In the genomic region with DNA sequence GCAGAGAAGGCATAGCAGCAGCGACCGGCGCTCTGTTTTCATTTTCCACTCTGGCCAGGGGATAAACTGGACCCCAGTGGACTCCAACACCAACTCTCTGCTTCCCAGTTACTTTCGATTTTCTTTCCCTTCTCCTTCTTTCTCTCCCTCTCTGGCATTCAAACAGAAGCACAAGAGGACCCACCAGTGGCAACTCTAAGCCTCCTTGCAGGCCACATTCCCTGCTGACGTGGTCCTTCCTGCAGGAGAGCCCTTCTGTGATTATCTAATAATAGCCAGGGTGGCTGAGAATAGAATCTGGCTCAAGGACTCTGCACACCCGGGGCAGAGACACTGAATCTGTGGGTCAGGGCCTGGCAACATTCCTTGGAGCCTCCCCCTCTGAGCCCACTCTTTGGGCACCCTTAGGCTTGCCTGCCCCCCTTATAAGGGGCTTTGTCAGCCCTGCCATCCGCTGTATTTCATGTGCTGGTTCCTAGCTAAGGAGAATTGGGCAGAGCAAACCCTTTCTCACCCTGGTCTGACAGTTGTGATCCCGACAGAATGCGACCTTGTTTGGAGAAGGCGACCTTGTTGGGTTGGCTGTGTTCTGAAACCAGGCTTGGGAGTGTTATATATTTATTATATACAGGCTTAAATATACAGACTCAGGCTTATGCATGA, we compare ENCODE assay signal across 11 cellular contexts. TPM values are rescaled to one million over a fixed set of nuclear protein-coding genes. Genes with fewer than 3 reads are reported as not detected.
DNase-seq lines count a peak whose midpoint lies in the region; ATAC-seq and TF ChIP-seq lines count a peak whose summit lies in the region.
"Had no signal": no experiment of that assay in that cellular context is flagged by ENCODE, and none has a peak within 500 bp of the region (broad histone marks: within the 10 kb centered on the region; RNA-seq: fewer than 3 reads in every experiment).

No MANE protein-coding gene starts in this region.

- no peak for TF ChIP-seq CTCF in WERI-Rb-1 (IDR thresholded peaks at IDR 0.05; ENCODE audit: low read depth, low read length)
- TF ChIP-seq CTCF in right atrium auricular region (IDR thresholded peaks at IDR 0.05) = no peak
- no peak for TF ChIP-seq CTCF in esophagus squamous epithelium (IDR thresholded peaks at IDR 0.05)

- DNase-seq in HEK293T (ENCODE audit: extremely low spot score) (no peak), WERI-Rb-1 (no peak), right atrium auricular region (ENCODE audit: low spot score) (no peak), esophagus squamous epithelium (lab: John Stamatoyannopoulos, UW) (no peak)
- DNase-seq in stimulated activated CD4-positive, alpha-beta T cell treated with anti-CD3 and anti-CD28 coated beads, Interleukin-12 subunit alpha, Interleukin-12 subunit beta, amount 100 ng/mL, for 4 hours = no peak
- DNase-seq: brain microvascular endothelial cell, NCI-H187 had no signal

- CTCF ChIA-PET in HEK293T (lab: Yijun Ruan, JAX) = no interaction called here

- TF ChIP-seq POLR2A in esophagus squamous epithelium (IDR thresholded peaks at IDR 0.05) = no peak

- no peaks in the 10 kb centered on the region for H3K9me3 ChIP-seq in WERI-Rb-1 (ENCODE audit: severe bottlenecking)
- no peaks in the 10 kb centered on the region for H3K9me3 ChIP-seq in right atrium auricular region
- no peaks in the 10 kb centered on the region for H3K9me3 ChIP-seq in skeletal muscle tissue (ENCODE audit: control insufficient read depth in 3 of 3, low read length in 3 of 3)
- H3K9me3 ChIP-seq in esophagus squamous epithelium = no peaks in the 10 kb centered on the region

- 52 to 66% methylated on average over 9 to 10 of the region's 10 CpGs for WGBS in esophagus squamous epithelium, 2 donors

- H3K27ac ChIP-seq in WERI-Rb-1 (peak overlapping the region; percentile 97), right atrium auricular region (peak overlapping the region; percentile 35 to 55), skeletal muscle tissue (ENCODE audit: low read depth, low read length) (peak overlapping the region; percentile 99), esophagus squamous epithelium (peak overlapping the region in 1 of 4 donors; percentile 22)
- H3K27ac ChIP-seq: brain microvascular endothelial cell had no signal

- intact Hi-C loops in esophagus squamous epithelium (cut with DNase I) = no loop called here

- H3K36me3 ChIP-seq in WERI-Rb-1 (no peaks in the 10 kb centered on the region; the same call in 1 of the 2 replicates), right atrium auricular region (no peaks in the 10 kb centered on the region), skeletal muscle tissue (ENCODE audit: control insufficient read depth in 3 of 3, insufficient read depth in 3 of 3, low read length in 3 of 3) (no peaks in the 10 kb centered on the region), esophagus squamous epithelium (no peaks in the 10 kb centered on the region)
- H3K36me3 ChIP-seq: brain microvascular endothelial cell had no signal

- H3K27me3 ChIP-seq in WERI-Rb-1 (ENCODE audit: insufficient read depth, low read depth, severe bottlenecking) = no peaks in the 10 kb centered on the region
- H3K27me3 ChIP-seq in right atrium auricular region = peaks cover 14 to 33% of the 10 kb centered on the region in 2 donors
- no peaks in the 10 kb centered on the region for H3K27me3 ChIP-seq in skeletal muscle tissue (ENCODE audit: control insufficient read depth in 3 of 3, insufficient read depth in 3 of 3, low read length in 3 of 3)
- peaks cover 7 to 100% (median 19%) of the 10 kb centered on the region in 4 donors for H3K27me3 ChIP-seq in esophagus squamous epithelium

- H3K9ac ChIP-seq in skeletal muscle tissue (ENCODE audit: low read depth in 1 of 3, low read length in 3 of 3) = peak overlapping the region; percentile 95 to 99 (median 98)

- ATAC-seq in GM21825 (IDR thresholded peaks at IDR 0.05; ENCODE audit: unreplicated experiment) (no peak), GM21528 (IDR thresholded peaks at IDR 0.05; ENCODE audit: low FRiP score, unreplicated experiment) (no peak)

- peak overlapping the region; percentile 73 for H3K4me3 ChIP-seq in WERI-Rb-1 (ENCODE audit: low read depth, low read length)
- no peak overlapping the region for H3K4me3 ChIP-seq in right atrium auricular region
- H3K4me3 ChIP-seq in skeletal muscle tissue (ENCODE audit: low read length in 3 of 3) = peak overlapping the region; percentile 80 to 84 (median 81)
- peak overlapping the region in 1 of 4 donors; percentile 10 for H3K4me3 ChIP-seq in esophagus squamous epithelium

- POLR2A ChIA-PET in HEK293T (lab: Yijun Ruan, JAX) = interaction anchor here (1.1 kb wide), 1 partner anchor 11 kb away, joined by 3 read pairs; the partner anchor contains the start of gene HOXC8

- H3K4me1 ChIP-seq in right atrium auricular region (peaks cover 0 to 39% of the 10 kb centered on the region in 2 donors), skeletal muscle tissue (ENCODE audit: control insufficient read depth in 3 of 3, insufficient read depth in 3 of 3, low read length in 3 of 3) (peaks cover 57 to 70% (median 60%) of the 10 kb centered on the region in 3 donors), esophagus squamous epithelium (peaks cover 3 to 48% (median 8%) of the 10 kb centered on the region in 3 donors)

TF ChIP-seq in HEK293T, 16 proteins besides CTCF, POLR2A, EP300 and RAD21:
- 0 out of 2 replicates have a peak, but pooled peaks have one; percentile 21 for TF ChIP-seq HDGF (IDR thresholded peaks at IDR 0.05; ENCODE audit: borderline replicate concordance)
- TF ChIP-seq FOXA1 (IDR thresholded peaks at IDR 0.05) = no peak

RNA-seq across cellular contexts. Expression of gene HOXC6, which starts 8.2 kb away (rescaled TPM):
- total RNA-seq in right atrium auricular region = not detected
- total RNA-seq in skeletal muscle tissue = 2.6 TPM
- 1 to 10 TPM in 1 of 4 donors, under 1 TPM in 2, not detected in 1; 0.21 to 1.1 (median 0.30) TPM for total RNA-seq in esophagus squamous epithelium

RNA-seq across cellular contexts. Expression of gene HOXC8, which starts 11.3 kb away (rescaled TPM):
- total RNA-seq in right atrium auricular region = not detected
- 0.52 TPM for total RNA-seq in skeletal muscle tissue
- under 1 TPM in 1 of 4 donors, not detected in 3; 0.70 TPM for total RNA-seq in esophagus squamous epithelium
- total RNA-seq: fibroblast of lung had no signal

RNA-seq across cellular contexts. Expression of gene HOXC5, which starts 12.8 kb away (rescaled TPM):
- under 1 TPM in 1 of 2 donors, not detected in 1; 0.33 TPM for total RNA-seq in right atrium auricular region
- 0.52 TPM for total RNA-seq in skeletal muscle tissue
- total RNA-seq in esophagus squamous epithelium = 1 to 10 TPM in 1 of 4 donors, under 1 TPM in 1, not detected in 2; 0.31 to 1.1 TPM

RNA-seq across cellular contexts. Expression of gene HOXC9, which starts 20.1 kb away (rescaled TPM):
- total RNA-seq in right atrium auricular region (not detected), skeletal muscle tissue (4.2 TPM), esophagus squamous epithelium (1 to 10 TPM in 1 of 4 donors, not detected in 3; 1.5 TPM)
- total RNA-seq: fibroblast of lung had no signal

RNA-seq across cellular contexts. Expression of gene HOXC4, which starts 33.6 kb away (rescaled TPM):
- total RNA-seq in right atrium auricular region (under 1 TPM in 1 of 2 donors, not detected in 1; 0.20 TPM), skeletal muscle tissue (1.0 TPM), esophagus squamous epithelium (1 to 10 TPM; 1.1 to 3.1 (median 1.3) TPM)

Comparison
In these comparisons a context has a peak if more than half of its experiments do, and no peak if none do; other contexts are left out.
1. H3K4me3 ChIP-seq: peak in WERI-Rb-1 (single experiment) and skeletal muscle tissue (3 of 3); none in right atrium auricular region (0 of 2).